ENCODE assay signal across 27 cellular contexts in genomic region chr12:115182239-115182638, GRCh38.
"Had no signal": no experiment of that assay in that cellular context is flagged by ENCODE, and none has a peak within 500 bp of the region (broad histone marks: within the 10 kb centered on the region; RNA-seq: fewer than 3 reads in every experiment).

No MANE protein-coding gene starts in this region.

- H3K27me3 Mint-ChIP-seq: naive B cell; stimulated activated naive CD8-positive, alpha-beta T cell treated with anti-CD3 and anti-CD28 coated beads, Interleukin-15, Interleukin-2, amounts not matched to agents 100 ng/mL and 50 ng/mL, for 24 hours; type B pancreatic cell had no signal

- H3K4me1 ChIP-seq: left ventricle myocardium inferior, right atrium auricular region, suprapubic skin, tibial artery, uterus had no signal

- H3K27ac ChIP-seq: left ventricle myocardium inferior, ovary, right atrium auricular region, skin epidermis, suprapubic skin, thoracic aorta, tibial artery, uterus had no signal

- ATAC-seq: left colon; natural killer cell; sciatic nerve; stimulated activated effector memory CD8-positive, alpha-beta T cell treated with anti-CD3 and anti-CD28 coated beads, Interleukin-12 subunit alpha, Interleukin-12 subunit beta, amount 100 ng/mL, for 72 hours had no signal

- H3K27me3 ChIP-seq: ovary, right atrium auricular region, suprapubic skin, tibial artery, uterus had no signal

- H3K36me3 ChIP-seq: left ventricle myocardium inferior, ovary, right atrium auricular region, suprapubic skin, thoracic aorta, tibial artery, uterus had no signal

- H3K9me3 ChIP-seq: left ventricle myocardium inferior, ovary, suprapubic skin, tibial artery, uterus had no signal

- H3K4me1 Mint-ChIP-seq: naive B cell; natural killer cell; stimulated activated effector memory CD8-positive, alpha-beta T cell treated with anti-CD3 and anti-CD28 coated beads, Interleukin-12 subunit alpha, Interleukin-12 subunit beta, amount 100 ng/mL, for 72 hours had no signal

- H3K27ac Mint-ChIP-seq: mesothelial cell of epicardium; naive B cell; natural killer cell; nephron progenitor cell; progenitor cell of endocrine pancreas; stimulated activated effector memory CD8-positive, alpha-beta T cell treated with anti-CD3 and anti-CD28 coated beads, Interleukin-12 subunit alpha, Interleukin-12 subunit beta, amount 100 ng/mL, for 72 hours; stimulated activated naive CD8-positive, alpha-beta T cell treated with anti-CD3 and anti-CD28 coated beads, Interleukin-15, Interleukin-2, amounts not matched to agents 100 ng/mL and 50 ng/mL, for 24 hours; type B pancreatic cell had no signal

- DNase-seq: hippocampal formation; kidney; left colon; left ventricle myocardium inferior; mesendoderm; naive B cell; natural killer cell; nephron progenitor cell; ovary; stimulated activated CD4-positive, alpha-beta T cell treated with anti-CD3 and anti-CD28 coated beads, Interleukin-12 subunit alpha, Interleukin-12 subunit beta, amount 100 ng/mL, for 4 hours; stimulated activated CD4-positive, alpha-beta T cell treated with anti-CD3 and anti-CD28 coated beads, Interleukin-15, amount 100 ng/mL, for 24 hours; stimulated activated CD4-positive, alpha-beta T cell treated with anti-CD3 and anti-CD28 coated beads, Interleukin-2, amount 100 ng/mL, for 24 hours; stimulated activated CD4-positive, alpha-beta T cell treated with anti-CD3 and anti-CD28 coated beads, Interleukin-4, amount 100 ng/mL, for 24 hours; stimulated activated naive CD4-positive, alpha-beta T cell; tibial artery; uterus had no signal

- H3K36me3 Mint-ChIP-seq: naive B cell; natural killer cell; stimulated activated effector memory CD8-positive, alpha-beta T cell treated with anti-CD3 and anti-CD28 coated beads, Interleukin-12 subunit alpha, Interleukin-12 subunit beta, amount 100 ng/mL, for 72 hours; type B pancreatic cell had no signal

- H3K4me3 Mint-ChIP-seq: mesothelial cell of epicardium; naive B cell; natural killer cell; nephron progenitor cell; stimulated activated effector memory CD8-positive, alpha-beta T cell treated with anti-CD3 and anti-CD28 coated beads, Interleukin-12 subunit alpha, Interleukin-12 subunit beta, amount 100 ng/mL, for 72 hours; stimulated activated naive CD8-positive, alpha-beta T cell treated with anti-CD3 and anti-CD28 coated beads, Interleukin-15, Interleukin-2, amounts not matched to agents 100 ng/mL and 50 ng/mL, for 24 hours; type B pancreatic cell had no signal

- H3K4me3 ChIP-seq: left ventricle myocardium inferior, lung, ovary, right atrium auricular region, skin epidermis, suprapubic skin, thoracic aorta, tibial artery, uterus had no signal
